20 cellular contexts compared by ENCODE assay signal in the genomic region with DNA sequence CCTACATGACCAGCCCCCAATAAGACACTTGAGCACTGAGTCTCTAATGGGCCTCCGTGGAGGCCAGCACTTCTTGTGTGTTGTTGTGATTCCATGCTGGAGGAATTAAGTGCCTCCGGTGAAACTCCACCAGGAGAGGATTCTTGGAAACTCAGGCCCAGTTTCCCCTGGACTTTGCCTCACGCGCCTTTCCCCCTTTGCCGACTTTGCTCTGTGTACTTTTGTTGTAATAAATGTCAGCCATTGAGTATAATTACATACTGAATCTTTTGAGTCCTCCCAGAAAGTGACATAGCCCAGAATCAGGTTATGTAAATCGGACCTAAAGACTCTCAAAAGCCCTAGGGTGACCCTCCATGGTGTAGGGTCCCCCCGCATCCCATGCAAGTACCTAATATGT.
DNase-seq lines count a peak whose midpoint lies in the region; ATAC-seq and TF ChIP-seq lines count a peak whose summit lies in the region.
"Had no signal": no experiment of that assay in that cellular context is flagged by ENCODE, and none has a peak within 500 bp of the region (broad histone marks: within the 10 kb centered on the region; RNA-seq: fewer than 3 reads in every experiment).

No MANE protein-coding gene starts in this region.

- no peak for TF ChIP-seq EP300 in gastroesophageal sphincter (IDR thresholded peaks at IDR 0.05)

- no peak overlapping the region for H3K27ac ChIP-seq in mammary epithelial cell (ENCODE audit: insufficient read depth, low read depth, low read length)
- peak overlapping the region; percentile 9 to 88 (median 76) for H3K27ac ChIP-seq in gastroesophageal sphincter
- H3K27ac ChIP-seq: left lung, pancreas had no signal

- H3K9me3 Mint-ChIP-seq in MCF 10A (ENCODE audit: unreplicated experiment) (no peaks in the 10 kb centered on the region), nephron progenitor cell (no peaks in the 10 kb centered on the region), type B pancreatic cell (no peaks in the 10 kb centered on the region)
- H3K9me3 Mint-ChIP-seq: activated T-helper 1 cell treated with anti-CD3 and anti-CD28 coated beads, Interleukin-12 subunit alpha, Interleukin-12 subunit beta, Interleukin-2, Interleukin-4 antibody, amounts not matched to agents 30 ng/mL and 10 ng/mL and 1 ng/mL, durations not matched to agents 14 hours and 24 hours and 36 hours had no signal

- peaks cover 35% of the 10 kb centered on the region for H3K4me1 Mint-ChIP-seq in MCF 10A (ENCODE audit: insufficient read depth, unreplicated experiment)
- peaks cover 71% of the 10 kb centered on the region for H3K4me1 Mint-ChIP-seq in nephron progenitor cell
- H3K4me1 Mint-ChIP-seq in type B pancreatic cell (ENCODE audit: unreplicated experiment): peaks cover 21% of the 10 kb centered on the region

- WGBS in mammary epithelial cell (ENCODE audit: low coverage, missing lambda C conversion rate): 94% methylated on average over 7 of the region's 7 CpGs
- 50 to 59% methylated on average over 1 to 5 of the region's 7 CpGs for WGBS in gastroesophageal sphincter (ENCODE audit: low coverage in 1 of 2), 2 donors

- H3K4me3 Mint-ChIP-seq in MCF 10A (ENCODE audit: unreplicated experiment) (no peak overlapping the region), nephron progenitor cell (no peak overlapping the region), type B pancreatic cell (no peak overlapping the region)
- H3K4me3 Mint-ChIP-seq: activated T-helper 1 cell treated with anti-CD3 and anti-CD28 coated beads, Interleukin-12 subunit alpha, Interleukin-12 subunit beta, Interleukin-2, Interleukin-4 antibody, amounts not matched to agents 30 ng/mL and 10 ng/mL and 1 ng/mL, durations not matched to agents 14 hours and 24 hours and 36 hours had no signal

- H2AFZ ChIP-seq in mammary epithelial cell (ENCODE audit: low read depth, low read length): no peak overlapping the region

- H3K4me1 ChIP-seq in mammary epithelial cell (ENCODE audit: insufficient read depth, low read length): peaks cover 28% of the 10 kb centered on the region
- peaks cover 0 to 54% (median 19%) of the 10 kb centered on the region in 3 donors for H3K4me1 ChIP-seq in gastroesophageal sphincter

- no peaks in the 10 kb centered on the region for H4K20me1 ChIP-seq in mammary epithelial cell (ENCODE audit: insufficient read depth, low read length)

- in situ Hi-C loops in mammary epithelial cell (cut with MboI; ENCODE audit: low sequenced_read_pairs in 2 of 2): loop anchor here (10.0 to 25.0 kb wide), 2 partner anchors 161 to 168 kb away; no protein-coding TSS in a partner anchor

- H3K27me3 Mint-ChIP-seq in MCF 10A (ENCODE audit: insufficient read depth, unreplicated experiment) (no peaks in the 10 kb centered on the region), nephron progenitor cell (ENCODE audit: low read depth, poor library complexity) (no peaks in the 10 kb centered on the region), type B pancreatic cell (no peaks in the 10 kb centered on the region)

- BruUV-seq in MCF 10A (replicated peaks; lab: Mats Ljungman, UMichigan) (no TSS peak), mammary epithelial cell (replicated peaks; lab: Mats Ljungman, UMichigan) (no TSS peak)

- H3K4me3 ChIP-seq in mammary epithelial cell (replicated peaks in 1 of 3; ENCODE audit: insufficient read depth in 1 of 3, low read depth in 2 of 3, low read length in 3 of 3) (no peak overlapping the region), gastroesophageal sphincter (no peak overlapping the region)
- H3K4me3 ChIP-seq: left lung, pancreas, stomach had no signal

- H3K27me3 ChIP-seq in mammary epithelial cell (ENCODE audit: insufficient read depth, low read length) (no peaks in the 10 kb centered on the region), gastroesophageal sphincter (no peaks in the 10 kb centered on the region)
- H3K27me3 ChIP-seq: left lung, pancreas, stomach had no signal

- H3K79me2 ChIP-seq in mammary epithelial cell (ENCODE audit: insufficient read depth, low read length): peaks cover 48% of the 10 kb centered on the region

- ATAC-seq in gastroesophageal sphincter (no peak), HG03159 (IDR thresholded peaks at IDR 0.05; ENCODE audit: unreplicated experiment) (no peak), GM18505 (IDR thresholded peaks at IDR 0.05; ENCODE audit: unreplicated experiment) (no peak)
- ATAC-seq: activated CD4-positive, CD25-positive, alpha-beta regulatory T cell treated with anti-CD3 and anti-CD28 coated beads, Interleukin-2, amount 50 U/mL, for 24 hours; left lung; pancreas had no signal

- TF ChIP-seq CTCF in MCF 10A (IDR thresholded peaks at IDR 0.05; ENCODE audit: unreplicated experiment) (no peak), mammary epithelial cell (conservative IDR thresholded peaks at IDR 0.05 in 1 of 2, IDR thresholded peaks at IDR 0.05 in 1 of 2; ENCODE audit: extremely low read depth in 1 of 2, insufficient read depth in 1 of 2, low read depth in 1 of 2, low read length in 2 of 2) (no peak), gastroesophageal sphincter (IDR thresholded peaks at IDR 0.05) (no peak), nephron progenitor cell (IDR thresholded peaks at IDR 0.05) (no peak), type B pancreatic cell (conservative IDR thresholded peaks at IDR 0.05) (no peak)

- POLR2A ChIA-PET in MCF 10A (lab: Yijun Ruan, JAX): interaction anchor here (0.6 kb wide), 1 partner anchor 46 kb away, joined by 3 read pairs; no protein-coding TSS in a partner anchor

- H3K9me3 ChIP-seq in mammary epithelial cell (replicated peaks; ENCODE audit: insufficient read depth, low read length) (no peaks in the 10 kb centered on the region), gastroesophageal sphincter (no peaks in the 10 kb centered on the region)
- H3K9me3 ChIP-seq: left lung, pancreas, stomach had no signal

- H3K36me3 ChIP-seq in mammary epithelial cell (ENCODE audit: insufficient read depth, low read length) (peaks cover 27% of the 10 kb centered on the region), gastroesophageal sphincter (peaks cover 0 to 60% of the 10 kb centered on the region in 2 donors)

- H3K36me3 Mint-ChIP-seq in MCF 10A (ENCODE audit: insufficient read depth, unreplicated experiment) (peaks cover 99% of the 10 kb centered on the region), nephron progenitor cell (ENCODE audit: low read depth) (peaks cover 46% of the 10 kb centered on the region), type B pancreatic cell (peaks cover 25% of the 10 kb centered on the region)

- TF ChIP-seq POLR2A in gastroesophageal sphincter (IDR thresholded peaks at IDR 0.05) (no peak), GM18505 (IDR thresholded peaks at IDR 0.05; ENCODE audit: borderline replicate concordance, extremely low read depth, insufficient read depth, insufficient read length) (no peak)

- H3K27ac Mint-ChIP-seq in MCF 10A (ENCODE audit: low read depth, unreplicated experiment) (peak overlapping the region; percentile 78), nephron progenitor cell (peak overlapping the region; percentile 63), type B pancreatic cell (peak overlapping the region; percentile 73)
- H3K27ac Mint-ChIP-seq: activated T-helper 1 cell treated with anti-CD3 and anti-CD28 coated beads, Interleukin-12 subunit alpha, Interleukin-12 subunit beta, Interleukin-2, Interleukin-4 antibody, amounts not matched to agents 30 ng/mL and 10 ng/mL and 1 ng/mL, durations not matched to agents 14 hours and 24 hours and 36 hours had no signal

- H3K4me2 ChIP-seq in mammary epithelial cell (ENCODE audit: insufficient read depth, low read depth, low read length): no peak overlapping the region

- H3K9ac ChIP-seq in mammary epithelial cell (ENCODE audit: insufficient read depth, low read length): no peak overlapping the region

- no peak for DNase-seq in MCF 10A (ENCODE audit: unreplicated experiment)
- no peak for DNase-seq in mammary epithelial cell
- DNase-seq in nephron progenitor cell: no peak
- DNase-seq in type B pancreatic cell (ENCODE audit: extremely low spot score, unreplicated experiment): no peak
- DNase-seq in activated T-cell treated with anti-CD3 and anti-CD28 coated beads, Interleukin-2, amount 50 U/mL, for 48 hours: no peak
- DNase-seq: 8988T; C1 segment of cervical spinal cord; DMS 273 treated with DMSO at 0.1 percent for 48 hours; GOT3; left lung; NCI-H1436; NCI-H748 treated with DMSO at 0.1 percent for 48 hours; pancreas; stimulated activated CD4-positive, alpha-beta T cell treated with anti-CD3 and anti-CD28 coated beads, Interleukin-2, amount 100 ng/mL, for 48 hours; stomach had no signal

- intact Hi-C loops in MCF 10A (cut with micrococcal nuclease): loop anchor here (10.0 kb wide), 1 partner anchor 129 kb away; no protein-coding TSS in a partner anchor
- intact Hi-C loops in mammary epithelial cell (cut with micrococcal nuclease): loop anchor here (10.0 kb wide), 1 partner anchor 679 kb away; no protein-coding TSS in a partner anchor

- CTCF ChIA-PET in MCF 10A (lab: Yijun Ruan, JAX) (interaction anchor here (1.8 kb wide), 1 partner anchor 29 kb away, joined by 4 read pairs; no protein-coding TSS in a partner anchor), mammary epithelial cell (lab: Charles Lee; ENCODE audit: low non-redundant PET) (no interaction called here)

- dilution Hi-C loops in mammary epithelial cell (cut with HindIII; ENCODE audit: low sequenced_read_pairs): no loop called here
